1 cellular context compared by ENCODE assay signal in genomic region chr17:69967910-69968411, GRCh38.
A peak's percentile ranks its signal among the peaks of the same experiment; 100 is the strongest.
TF ChIP-seq lines count a peak whose summit lies in the region.

No MANE protein-coding gene starts in this region.

TF ChIP-seq in IMR-90, 13 proteins besides CTCF, POLR2A, EP300 and RAD21 (continued from another document):
- no peak for TF ChIP-seq USF2 (IDR thresholded peaks at IDR 0.05; ENCODE audit: low read depth, low read length)
- no peak for TF ChIP-seq BHLHE40 (IDR thresholded peaks at IDR 0.05; ENCODE audit: low read depth, low read length)
- no peak for TF ChIP-seq RFX5 (IDR thresholded peaks at IDR 0.05; ENCODE audit: low read depth, low read length)
- no peak for TF ChIP-seq ELK1 (IDR thresholded peaks at IDR 0.05; ENCODE audit: borderline replicate concordance, low read depth, low read length)
- peak; percentile 56; the same call in 1 of the 2 replicates for TF ChIP-seq FOS (IDR thresholded peaks at IDR 0.05; ENCODE audit: low read depth, low read length)
- TF ChIP-seq RCOR1 (IDR thresholded peaks at IDR 0.05; ENCODE audit: insufficient replicate concordance, low read length) = no peak
- no peak for TF ChIP-seq MAFK (IDR thresholded peaks at IDR 0.05; ENCODE audit: low read depth, low read length)
- no peak for TF ChIP-seq MXI1 (IDR thresholded peaks at IDR 0.05; ENCODE audit: borderline replicate concordance, low read depth, low read length)
- TF ChIP-seq SMC3 (IDR thresholded peaks at IDR 0.05; ENCODE audit: low read depth, low read length) = no peak
- no peak for TF ChIP-seq NFE2L2 (IDR thresholded peaks at IDR 0.05; ENCODE audit: low read depth, low read length)
- peak; percentile 79 for TF ChIP-seq CEBPB (IDR thresholded peaks at IDR 0.05; ENCODE audit: low read depth, low read length)
TF ChIP-seq in IMR-90: peak in this region for 2.
